Comparison of ENCODE assay signal across 8 cellular contexts in the genomic region with DNA sequence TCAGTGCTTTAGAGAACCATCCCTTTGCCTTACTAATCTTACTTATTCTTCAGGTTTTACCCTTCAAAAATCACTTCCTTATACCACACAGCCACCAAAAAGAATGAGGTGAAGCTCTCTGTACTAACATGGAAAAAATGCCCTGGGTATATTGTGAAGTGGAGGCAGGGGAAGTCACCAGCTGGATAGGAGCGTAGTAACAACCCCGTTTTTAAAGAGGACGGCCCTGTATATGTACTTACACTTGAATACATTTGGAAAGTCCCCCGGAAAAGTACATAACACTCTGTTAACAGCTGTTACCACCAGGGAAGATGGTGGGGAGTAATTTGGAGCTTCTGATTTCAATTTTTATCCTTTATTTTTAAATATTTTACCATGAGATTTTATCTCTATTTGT. TPM values are rescaled to one million over a fixed set of nuclear protein-coding genes. Genes with fewer than 3 reads are reported as not detected.
DNase-seq lines count a peak whose midpoint lies in the region; ATAC-seq, FAIRE-seq and TF ChIP-seq lines count a peak whose summit lies in the region.

No MANE protein-coding gene starts in this region.

- no peak for TF ChIP-seq CTCF in prostate gland (IDR thresholded peaks at IDR 0.05)

- H3K27me3 Mint-ChIP-seq in activated T-helper 17 cell treated with anti-CD3 and anti-CD28 coated beads, Interleukin-2, amount 50 U/mL, for 72 hours = no peaks in the 10 kb centered on the region

- no peak for TF ChIP-seq POLR2A in prostate gland (IDR thresholded peaks at IDR 0.05)

- H3K4me1 Mint-ChIP-seq in activated T-helper 17 cell treated with anti-CD3 and anti-CD28 coated beads, Interleukin-2, amount 50 U/mL, for 72 hours = peaks cover 42% of the 10 kb centered on the region

- H3K4me3 ChIP-seq in muscle layer of duodenum (ENCODE audit: low read depth in 1 of 2, low read length in 2 of 2) = no peak overlapping the region
- no peak overlapping the region for H3K4me3 ChIP-seq in prostate gland

- H3K4me1 ChIP-seq in muscle layer of duodenum (ENCODE audit: control insufficient read depth in 1 of 2, insufficient read depth in 2 of 2, low read length in 2 of 2) (peaks cover 6 to 10% of the 10 kb centered on the region in 2 donors), prostate gland (replicated peaks) (no peaks in the 10 kb centered on the region)

- ATAC-seq in HG02798 (IDR thresholded peaks at IDR 0.05; ENCODE audit: poor library complexity, unreplicated experiment) = peak; percentile 63
- ATAC-seq in activated T-helper 17 cell treated with anti-CD3 and anti-CD28 coated beads, Interleukin-2, amount 50 U/mL, for 72 hours (replicated peaks) = peak; percentile 68

- no peaks in the 10 kb centered on the region for H3K36me3 Mint-ChIP-seq in activated T-helper 17 cell treated with anti-CD3 and anti-CD28 coated beads, Interleukin-2, amount 50 U/mL, for 72 hours (ENCODE audit: low read depth)

- FAIRE-seq in urothelium cell line (lab: Jason Lieb, UNC) = no peak

- WGBS in prostate gland = 18% methylated on average over 4 of the region's 4 CpGs

- H3K27ac ChIP-seq in muscle layer of duodenum (ENCODE audit: low read length) = peak overlapping the region; percentile 30
- H3K27ac ChIP-seq in prostate gland = peak overlapping the region in 1 of 2 donors; percentile 11

- H3K9me3 ChIP-seq in muscle layer of duodenum (ENCODE audit: control insufficient read depth in 1 of 2, low read length in 2 of 2) (no peaks in the 10 kb centered on the region), prostate gland (no peaks in the 10 kb centered on the region)

- intact Hi-C loops in prostate gland (cut with DNase I) = no loop called here

- H3K36me3 ChIP-seq in muscle layer of duodenum (ENCODE audit: control insufficient read depth in 1 of 2, insufficient read depth in 2 of 2, low read length in 2 of 2) = no peaks in the 10 kb centered on the region
- no peaks in the 10 kb centered on the region for H3K36me3 ChIP-seq in prostate gland

- H3K27ac Mint-ChIP-seq in activated T-helper 17 cell treated with anti-CD3 and anti-CD28 coated beads, Interleukin-2, amount 50 U/mL, for 72 hours = peak overlapping the region; percentile 78

- peak; percentile 72 for DNase-seq in DMS79 (lab: John Stamatoyannopoulos, UW)
- DNase-seq in prostate gland (ENCODE audit: low spot score) = no peak
- DNase-seq in pons (ENCODE audit: low spot score) = no peak
- DNase-seq in urothelium cell line (ENCODE audit: low spot score) = no peak
- no peak for DNase-seq in hypothalamus (lab: John Stamatoyannopoulos, UW)

- no peaks in the 10 kb centered on the region for H3K9me3 Mint-ChIP-seq in activated T-helper 17 cell treated with anti-CD3 and anti-CD28 coated beads, Interleukin-2, amount 50 U/mL, for 72 hours

- peak overlapping the region; percentile 67 for H3K4me3 Mint-ChIP-seq in activated T-helper 17 cell treated with anti-CD3 and anti-CD28 coated beads, Interleukin-2, amount 50 U/mL, for 72 hours

- H3K27me3 ChIP-seq in muscle layer of duodenum (ENCODE audit: low read depth, low read length) (no peaks in the 10 kb centered on the region), prostate gland (replicated peaks; ENCODE audit: insufficient read depth) (no peaks in the 10 kb centered on the region)

RNA-seq across cellular contexts. Expression of a gene that starts 28.2 kb away (rescaled TPM):
- 100 to 1,000 TPM; 140 to 177 TPM for total RNA-seq in activated T-helper 17 cell treated with anti-CD3 and anti-CD28 coated beads, Interleukin-2, amount 50 U/mL, for 72 hours
- 10 to 100 TPM; 77.3 to 77.6 TPM for total RNA-seq in prostate gland

RNA-seq across cellular contexts. Expression of a gene that starts 47.3 kb away (rescaled TPM):
- total RNA-seq in activated T-helper 17 cell treated with anti-CD3 and anti-CD28 coated beads, Interleukin-2, amount 50 U/mL, for 72 hours = 100 to 1,000 TPM; 285 to 351 TPM
- 100 to 1,000 TPM; 133 to 196 TPM for total RNA-seq in prostate gland
